ENCODE assay signal across 23 cellular contexts in genomic region chr1:189563784-189564183, GRCh38.
"Had no signal": no experiment of that assay in that cellular context is flagged by ENCODE, and none has a peak within 500 bp of the region (broad histone marks: within the 10 kb centered on the region; RNA-seq: fewer than 3 reads in every experiment).

No MANE protein-coding gene starts in this region.

- ATAC-seq: effector memory CD8-positive, alpha-beta T cell; heart right ventricle; left cardiac atrium; left lung; mucosa of descending colon; natural killer cell treated with Interleukin-12 subunit alpha and Interleukin-12 subunit beta and Interleukin-15 and Interleukin-18, amount 100 ng/mL, for 72 hours; stimulated activated effector memory CD8-positive, alpha-beta T cell treated with anti-CD3 and anti-CD28 coated beads, Interleukin-12 subunit alpha, Interleukin-12 subunit beta, amount 100 ng/mL, for 72 hours had no signal

- H3K27me3 ChIP-seq: esophagus squamous epithelium, heart right ventricle, left lung, sigmoid colon, stomach, thyroid gland, vagina had no signal

- DNase-seq: effector memory CD8-positive, alpha-beta T cell; erythroblast; esophagus squamous epithelium; foreskin melanocyte; glutamatergic neuron; heart right ventricle; hippocampal formation; left cardiac atrium; left lung; mesenchymal stem cell; mucosa of descending colon; naive B cell; sigmoid colon; stimulated activated CD4-positive, alpha-beta T cell treated with anti-CD3 and anti-CD28 coated beads, Interleukin-2, amount 100 ng/mL, for 24 hours; stimulated activated CD4-positive, alpha-beta T cell treated with anti-CD3 and anti-CD28 coated beads, Interleukin-4, amount 100 ng/mL, for 24 hours; stimulated activated naive CD4-positive, alpha-beta T cell treated with Interleukin-2 at 50 U/mL for 16 hours; stomach; thyroid gland; trophoblast cell had no signal

- H3K36me3 ChIP-seq: esophagus squamous epithelium, heart right ventricle, left lung, sigmoid colon, stomach, thyroid gland, vagina had no signal

- H3K4me1 ChIP-seq: esophagus squamous epithelium, heart right ventricle, left lung, parathyroid adenoma, sigmoid colon, thyroid gland, vagina had no signal

- H3K27ac ChIP-seq: esophagus squamous epithelium, heart right ventricle, left lung, parathyroid adenoma, sigmoid colon, stomach, thyroid gland, vagina had no signal

- H3K9me3 ChIP-seq: esophagus squamous epithelium, mucosa of descending colon, sigmoid colon, stomach, thyroid gland, vagina had no signal

- H3K4me3 ChIP-seq: esophagus squamous epithelium, heart right ventricle, left lung, mucosa of descending colon, sigmoid colon, stomach, thyroid gland, vagina had no signal

- H3K79me2 ChIP-seq: parathyroid adenoma had no signal

- H3K9ac ChIP-seq: parathyroid adenoma had no signal

- H2AFZ ChIP-seq: parathyroid adenoma had no signal
